8 cellular contexts compared by ENCODE assay signal in genomic region chr12:2624543-2625266, GRCh38.
A peak's percentile ranks its signal among the peaks of the same experiment; 100 is the strongest.
DNase-seq lines count a peak whose midpoint lies in the region; ATAC-seq, FAIRE-seq and TF ChIP-seq lines count a peak whose summit lies in the region.

No MANE protein-coding gene starts in this region.

- no peak for TF ChIP-seq POLR2A in H54 (IDR thresholded peaks at IDR 0.05; ENCODE audit: low read depth, low read length)

- H3K27ac ChIP-seq in SK-N-SH (ENCODE audit: low read depth in 2 of 2, low read length in 1 of 2), result no peak overlapping the region

- H2AFZ ChIP-seq in SK-N-SH (ENCODE audit: low read depth), result no peak overlapping the region

- CTCF ChIA-PET in BJ (lab: Yijun Ruan, JAX), result interaction anchor here (0.9 to 2.0 kb wide), 3 partner anchors 9 to 81 kb away, joined by 3 to 8 read pairs (median 3); no protein-coding TSS in a partner anchor
- CTCF ChIA-PET in SK-N-SH (lab: Yijun Ruan, JAX), result interaction anchor here (1.0 to 1.5 kb wide), 2 partner anchors 9 to 41 kb away, joined by 3 read pairs; no protein-coding TSS in a partner anchor

- no peaks in the 10 kb centered on the region for H3K9me2 ChIP-seq in SK-N-SH

- TF ChIP-seq RAD21 in SK-N-SH (IDR thresholded peaks at IDR 0.05; ENCODE audit: low read length), result no peak

- no peak overlapping the region for H3K4me3 ChIP-seq in BJ (ENCODE audit: low read depth, low read length)
- peak overlapping the region in 1 of 2 experiments; percentile 37; a peak in 1 of 4 replicates for H3K4me3 ChIP-seq in SK-N-SH (ENCODE audit: low read depth in 2 of 2, low read length in 1 of 2)

- no peak for TF ChIP-seq EP300 in SK-N-SH (IDR thresholded peaks at IDR 0.05; ENCODE audit: borderline replicate concordance in 1 of 2, low read depth in 1 of 2, low read length in 1 of 2)

- H3K4me2 ChIP-seq in SK-N-SH, result no peak overlapping the region

- no peaks in the 10 kb centered on the region for H4K20me1 ChIP-seq in SK-N-SH (ENCODE audit: insufficient read depth)

- H3K27me3 ChIP-seq in BJ (ENCODE audit: control insufficient read depth, insufficient read depth, low read length) (no peaks in the 10 kb centered on the region), SK-N-SH (ENCODE audit: insufficient read depth) (no peaks in the 10 kb centered on the region)

- H3K79me2 ChIP-seq in SK-N-SH (ENCODE audit: insufficient read depth), result no peaks in the 10 kb centered on the region

- intact Hi-C loops in head of caudate nucleus (cut with DNase I), result no loop called here

- peaks cover 0 to 8% of the 10 kb centered on the region in 2 experiments; a peak in 1 of 4 replicates for H3K4me1 ChIP-seq in SK-N-SH (ENCODE audit: control insufficient read depth in 1 of 2, insufficient read depth in 2 of 2, low read depth in 1 of 2, low read length in 1 of 2)

- H3K36me3 ChIP-seq in BJ (ENCODE audit: control insufficient read depth, insufficient read depth, low read length), result peaks cover 6% of the 10 kb centered on the region; the same call in 1 of the 2 replicates
- no peaks in the 10 kb centered on the region for H3K36me3 ChIP-seq in SK-N-SH (replicated peaks in 1 of 2; ENCODE audit: control insufficient read depth in 1 of 2, insufficient read depth in 2 of 2, low read length in 1 of 2)

- no peaks in the 10 kb centered on the region for H3F3A ChIP-seq in SK-N-SH (replicated peaks; ENCODE audit: insufficient read depth)

- no peak for ATAC-seq in GM19351 (IDR thresholded peaks at IDR 0.05; ENCODE audit: unreplicated experiment)

- TF ChIP-seq CTCF in BJ (IDR thresholded peaks at IDR 0.05; ENCODE audit: insufficient read depth, low read depth, low read length), result peak; percentile 57
- TF ChIP-seq CTCF in SK-N-SH (IDR thresholded peaks at IDR 0.05), result peak; percentile 54

- H3K9ac ChIP-seq in SK-N-SH, result no peak overlapping the region

- no peak for FAIRE-seq in H54 (lab: Jason Lieb, UNC)

- no peaks in the 10 kb centered on the region for H3K9me3 ChIP-seq in SK-N-SH

- DNase-seq in BJ (ENCODE audit: low read depth), result no peak
- DNase-seq in H54 (ENCODE audit: insufficient read length, low spot score), result peak; percentile 51
- DNase-seq in SK-N-SH, result peak; percentile 45
- DNase-seq in head of caudate nucleus, result peak in 36 of 42 donors; percentile 20 to 79 (median 58)
- DNase-seq in mesenteric fat pad (ENCODE audit: low spot score), result no peak
- no peak for DNase-seq in OCI-M2 (lab: John Stamatoyannopoulos, UW; ENCODE audit: unreplicated experiment)
- DNase-seq in pons (ENCODE audit: low spot score), result no peak

- POLR2A ChIA-PET in BJ (lab: Charles Lee), result no interaction called here
- POLR2A ChIA-PET in SK-N-SH (lab: Yijun Ruan, JAX), result no interaction called here

- WGBS in SK-N-SH (ENCODE audit: low lambda C conversion rate), result 71% methylated on average over 19 of the region's 19 CpGs

TF ChIP-seq in SK-N-SH, 30 proteins besides CTCF, POLR2A, EP300 and RAD21:
- TF ChIP-seq JUND (IDR thresholded peaks at IDR 0.05) (no peak), MXI1 (IDR thresholded peaks at IDR 0.05; ENCODE audit: low read depth, low read length) (no peak)

Comparison
In these comparisons a context has a peak if more than half of its experiments do, and no peak if none do; other contexts are left out.
1. DNase-seq: peak in H54 (single experiment), SK-N-SH (single experiment) and head of caudate nucleus (36 of 42); none in BJ (single experiment), mesenteric fat pad (single experiment), OCI-M2 (single experiment) and pons (single experiment).